ENCODE assay signal across 24 cellular contexts in the genomic region with DNA sequence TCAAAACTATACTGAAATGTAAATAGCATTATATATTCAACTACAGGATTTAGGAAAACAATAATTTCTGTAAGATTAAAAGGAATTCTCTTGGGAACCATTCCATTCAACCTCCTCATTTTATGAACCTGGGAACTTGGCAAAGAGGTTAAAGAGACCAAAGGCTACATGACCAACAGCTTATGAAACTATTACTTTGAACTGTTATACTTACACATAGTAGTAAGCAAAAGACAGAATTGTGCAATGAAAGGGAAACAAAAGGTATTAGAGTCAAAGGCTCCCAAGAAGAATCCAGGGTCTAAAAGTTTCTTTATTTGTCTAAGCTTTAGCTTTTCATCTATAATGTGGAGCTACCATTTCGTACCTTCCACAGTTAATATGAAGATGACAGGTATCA. TPM values are rescaled to one million over a fixed set of nuclear protein-coding genes. Genes with fewer than 3 reads are reported as not detected.
"Had no signal": no experiment of that assay in that cellular context is flagged by ENCODE, and none has a peak within 500 bp of the region (broad histone marks: within the 10 kb centered on the region; RNA-seq: fewer than 3 reads in every experiment).

No MANE protein-coding gene starts in this region.

- H3K27ac ChIP-seq: pancreas, thyroid gland, VCaP had no signal

- H3K27me3 ChIP-seq: dorsolateral prefrontal cortex, neutrophil, pancreas, thyroid gland had no signal

- H3K27ac Mint-ChIP-seq: natural killer cell had no signal

- H3K4me3 ChIP-seq: lower lobe of right lung, pancreas, thyroid gland had no signal

- H3K9me3 ChIP-seq: lower lobe of right lung, neutrophil, pancreas, thyroid gland had no signal

- ATAC-seq: lower lobe of right lung, natural killer cell, pancreas, sciatic nerve had no signal

- H3K9me3 Mint-ChIP-seq: activated T-helper 1 cell treated with anti-CD3 and anti-CD28 coated beads, Interleukin-12 subunit alpha, Interleukin-12 subunit beta, Interleukin-2, Interleukin-4 antibody, amounts not matched to agents 30 ng/mL and 10 ng/mL and 1 ng/mL, durations not matched to agents 14 hours and 24 hours and 36 hours; natural killer cell had no signal

- H3K4me3 Mint-ChIP-seq: activated naive CD8-positive, alpha-beta T cell; activated T-helper 1 cell treated with anti-CD3 and anti-CD28 coated beads, Interleukin-12 subunit alpha, Interleukin-12 subunit beta, Interleukin-2, Interleukin-4 antibody, amounts not matched to agents 30 ng/mL and 10 ng/mL and 1 ng/mL, durations not matched to agents 14 hours and 24 hours and 36 hours; natural killer cell had no signal

- DNase-seq: activated CD4-positive, alpha-beta T cell treated with anti-CD3 and anti-CD28 coated beads, Interleukin-2, amount 50 U/mL, for 48 hours; activated gamma-delta T cell treated with Interleukin-2 at 50 U/mL for 16 hours; activated T-cell treated with anti-CD3 and anti-CD28 coated beads for 4 hours; amniotic stem cell; dorsolateral prefrontal cortex; foreskin fibroblast; lower lobe of right lung; natural killer cell; pancreas; stimulated activated naive CD4-positive, alpha-beta T cell; SW 1271; T-helper 2 cell; thyroid gland had no signal

- H3K27me3 Mint-ChIP-seq: activated naive CD8-positive, alpha-beta T cell had no signal

- H3K4me1 Mint-ChIP-seq: natural killer cell had no signal

RNA-seq across cellular contexts. Expression of a gene that starts 42.0 kb away (rescaled TPM):
- total RNA-seq: activated T-helper 1 cell treated with anti-CD3 and anti-CD28 coated beads, Interleukin-12 subunit alpha, Interleukin-12 subunit beta, Interleukin-2, Interleukin-4 antibody, amounts not matched to agents 30 ng/mL and 10 ng/mL and 1 ng/mL, durations not matched to agents 14 hours and 24 hours and 36 hours; cardiac septum; dorsolateral prefrontal cortex; glomerular endothelial cell; lower lobe of right lung; mesenteric fat pad; natural killer cell; pancreas; pulmonary artery endothelial cell; sciatic nerve; subcutaneous adipose tissue; thyroid gland; ureter had no signal
